Comparison of ENCODE assay signal across 25 cellular contexts in genomic region chr15:87634361-87634760, GRCh38.
"Had no signal": no experiment of that assay in that cellular context is flagged by ENCODE, and none has a peak within 500 bp of the region (broad histone marks: within the 10 kb centered on the region; RNA-seq: fewer than 3 reads in every experiment).

No MANE protein-coding gene starts in this region.

- H3K9me3 ChIP-seq: body of pancreas, breast epithelium had no signal

- ATAC-seq: activated CD8-positive, alpha-beta T cell treated with anti-CD3 and anti-CD28 coated beads for 36 hours; body of pancreas had no signal

- H3K4me1 ChIP-seq: body of pancreas, breast epithelium had no signal

- H3K27me3 ChIP-seq: body of pancreas, breast epithelium had no signal

- H2AFZ ChIP-seq: PC-9 had no signal

- H3K36me3 ChIP-seq: breast epithelium had no signal

- H3K27ac ChIP-seq: body of pancreas, breast epithelium, PC-9, RWPE1, VCaP had no signal

- H3K4me2 ChIP-seq: PC-9 had no signal

- H3K4me3 ChIP-seq: body of pancreas, breast epithelium, PC-9 had no signal

- DNase-seq: activated B cell treated with CpG ODN at 0.5 μM for 24 hours; activated CD4-positive, alpha-beta T cell treated with anti-CD3 and anti-CD28 coated beads for 48 hours; activated CD4-positive, alpha-beta T cell treated with anti-CD3 and anti-CD28 coated beads, Interleukin-2, amount 50 U/mL, for 4 hours; activated CD4-positive, CD25-positive, alpha-beta regulatory T cell treated with anti-CD3 and anti-CD28 coated beads, Interleukin-2, amount 50 U/mL, for 72 hours; activated CD8-positive, alpha-beta T cell treated with anti-CD3 and anti-CD28 coated beads for 36 hours; activated gamma-delta T cell; activated naive CD4-positive, alpha-beta T cell treated with Interleukin-2 at 50 U/mL for 16 hours; activated naive CD8-positive, alpha-beta T cell treated with anti-CD3 and anti-CD28 coated beads, Interleukin-2, amount 10 ng/mL, durations not matched to agents 7 days and 5 days; activated T-cell treated with anti-CD3 and anti-CD28 coated beads, Interleukin-2, amount 50 U/mL, for 24 hours; body of pancreas; NCI-H1105; NCI-H1417 treated with DMSO at 0.1 percent for 48 hours; NCI-H187 treated with DMSO at 0.1 percent for 48 hours; NCI-H2081 treated with DMSO at 0.1 percent for 48 hours; NCI-H510A; NCI-H526; NK-92 treated with Interleukin-12 subunit alpha and Interleukin-12 subunit beta, amount 100 ng/mL, for 24 hours; PC-9; Right ventricle myocardium superior; T-helper 1 cell; T-helper 2 cell; T-helper 9 cell had no signal
